ENCODE assay signal across 2 cellular contexts in genomic region chr9:133475292-133475941, GRCh38.
TF ChIP-seq lines count a peak whose summit lies in the region.

No MANE protein-coding gene starts in this region.

TF ChIP-seq in IMR-90, 13 proteins besides CTCF, POLR2A, EP300 and RAD21:
- TF ChIP-seq MXI1 (IDR thresholded peaks at IDR 0.05; ENCODE audit: borderline replicate concordance, low read depth, low read length): no peak
- TF ChIP-seq SMC3 (IDR thresholded peaks at IDR 0.05; ENCODE audit: low read depth, low read length): no peak
- no peak for TF ChIP-seq ELK1 (IDR thresholded peaks at IDR 0.05; ENCODE audit: borderline replicate concordance, low read depth, low read length)
- no peak for TF ChIP-seq RCOR1 (IDR thresholded peaks at IDR 0.05; ENCODE audit: insufficient replicate concordance, low read length)
- no peak for TF ChIP-seq FOS (IDR thresholded peaks at IDR 0.05; ENCODE audit: low read depth, low read length)
- TF ChIP-seq USF2 (IDR thresholded peaks at IDR 0.05; ENCODE audit: low read depth, low read length): no peak
- no peak for TF ChIP-seq CHD1 (IDR thresholded peaks at IDR 0.05; ENCODE audit: low read depth, low read length)

TF ChIP-seq in K562, 482 proteins besides CTCF, POLR2A, EP300 and RAD21:
- TF ChIP-seq MLLT1 (IDR thresholded peaks at IDR 0.05) (no peak), RHOXF2B (CRISPR knock-in tag; conservative IDR thresholded peaks at IDR 0.05) (no peak), RERE (CRISPR knock-in tag; IDR thresholded peaks at IDR 0.05; ENCODE audit: borderline replicate concordance) (no peak), ZFP36 (IDR thresholded peaks at IDR 0.05; ENCODE audit: low read depth, low read length, partially characterized antibody) (peak; percentile 93), ZNF23 (CRISPR knock-in tag; IDR thresholded peaks at IDR 0.05) (no peak), BRD9 (IDR thresholded peaks at IDR 0.05; ENCODE audit: low read depth, partially characterized antibody) (no peak)
